9 cellular contexts compared by ENCODE assay signal in the genomic region with DNA sequence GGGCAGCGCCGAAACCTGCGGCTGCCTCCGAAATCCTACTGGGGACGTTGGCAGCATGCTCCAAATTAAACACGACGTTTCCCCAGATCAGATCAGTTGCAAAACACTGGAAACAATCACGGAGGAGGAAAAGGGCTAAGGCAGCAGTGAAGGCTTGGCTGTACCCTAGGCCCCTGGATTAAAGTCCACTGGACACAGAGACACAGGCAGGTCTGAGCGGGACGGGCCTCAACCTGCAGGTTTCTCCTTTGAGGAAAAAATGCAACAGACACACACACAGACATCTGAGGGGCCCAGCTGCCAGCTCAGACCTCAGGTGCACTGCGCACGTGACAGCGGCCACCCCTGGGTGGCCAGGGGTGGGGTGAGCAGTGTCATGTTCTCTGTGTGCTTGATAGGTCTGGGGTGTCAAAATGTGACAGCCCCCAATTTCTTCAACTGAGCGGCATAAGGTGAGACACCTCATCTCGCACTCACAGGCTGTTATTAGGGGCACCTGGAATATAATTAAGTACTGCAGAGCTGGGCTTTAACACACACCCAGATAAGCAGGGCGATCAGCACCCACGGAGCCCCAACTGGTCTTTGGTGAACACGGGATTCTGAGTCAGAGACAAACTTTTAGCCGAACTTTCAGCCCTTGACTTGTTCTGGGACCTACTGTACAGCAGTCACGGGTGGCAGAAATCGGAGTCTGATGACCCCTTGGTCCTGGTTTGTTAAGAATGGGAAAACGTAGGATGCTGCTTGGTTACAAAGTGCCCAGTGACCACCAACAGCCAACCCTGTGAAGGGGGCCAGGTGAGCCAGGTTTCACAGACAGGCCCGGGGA. TPM values are rescaled to one million over a fixed set of nuclear protein-coding genes. Genes with fewer than 3 reads are reported as not detected.
DNase-seq lines count a peak whose midpoint lies in the region; ATAC-seq and TF ChIP-seq lines count a peak whose summit lies in the region.
"Had no signal": no experiment of that assay in that cellular context is flagged by ENCODE, and none has a peak within 500 bp of the region (broad histone marks: within the 10 kb centered on the region; RNA-seq: fewer than 3 reads in every experiment).

No MANE protein-coding gene starts in this region.

- ATAC-seq in mucosa of descending colon (peak; percentile 36), HG02885 (IDR thresholded peaks at IDR 0.05; ENCODE audit: poor library complexity, unreplicated experiment) (no peak)

- no peak for DNase-seq in activated naive CD8-positive, alpha-beta T cell treated with anti-CD3 and anti-CD28 coated beads for 36 hours
- no peak for DNase-seq in dorsolateral prefrontal cortex
- DNase-seq in mucosa of descending colon: peak in 1 of 3 donors; percentile 40
- DNase-seq in type B pancreatic cell (ENCODE audit: extremely low spot score, unreplicated experiment): no peak
- DNase-seq in NCI-H146 treated with DMSO at 0.1 percent for 48 hours (lab: John Stamatoyannopoulos, UW; ENCODE audit: unreplicated experiment): no peak
- DNase-seq in activated CD8-positive, alpha-beta memory T cell treated with anti-CD3 and anti-CD28 coated beads, Interleukin-2, amount 50 U/mL, for 4 hours: no peak
- DNase-seq: activated CD4-positive, alpha-beta T cell treated with anti-CD3 and anti-CD28 coated beads for 48 hours had no signal

- TF ChIP-seq CTCF in dorsolateral prefrontal cortex (IDR thresholded peaks at IDR 0.05 in 54 of 56, conservative IDR thresholded peaks at IDR 0.05 in 2 of 56; ENCODE audit: low read depth in 1 of 56, partially characterized antibody in 56 of 56): no peak
- TF ChIP-seq CTCF in mucosa of descending colon (IDR thresholded peaks at IDR 0.05): no peak
- no peak for TF ChIP-seq CTCF in type B pancreatic cell (conservative IDR thresholded peaks at IDR 0.05)

- peaks cover 12% of the 10 kb centered on the region for H3K4me1 ChIP-seq in mucosa of descending colon (ENCODE audit: low read depth)

- H3K36me3 Mint-ChIP-seq in activated naive CD8-positive, alpha-beta T cell: no peaks in the 10 kb centered on the region
- peaks cover 4% of the 10 kb centered on the region for H3K36me3 Mint-ChIP-seq in activated naive CD8-positive, alpha-beta T cell treated with anti-CD3 and anti-CD28 coated beads for 36 hours
- H3K36me3 Mint-ChIP-seq in type B pancreatic cell: peaks cover 3% of the 10 kb centered on the region

- H3K4me3 Mint-ChIP-seq in activated naive CD8-positive, alpha-beta T cell: no peak overlapping the region
- H3K4me3 Mint-ChIP-seq in activated naive CD8-positive, alpha-beta T cell treated with anti-CD3 and anti-CD28 coated beads for 36 hours: no peak overlapping the region
- peak overlapping the region; percentile 74 for H3K4me3 Mint-ChIP-seq in type B pancreatic cell

- H3K4me1 Mint-ChIP-seq in activated naive CD8-positive, alpha-beta T cell (ENCODE audit: low read depth): peaks cover 37% of the 10 kb centered on the region
- H3K4me1 Mint-ChIP-seq in activated naive CD8-positive, alpha-beta T cell treated with anti-CD3 and anti-CD28 coated beads for 36 hours: peaks cover 17% of the 10 kb centered on the region
- H3K4me1 Mint-ChIP-seq in type B pancreatic cell (ENCODE audit: unreplicated experiment): peaks cover 49% of the 10 kb centered on the region

- intact Hi-C loops in dorsolateral prefrontal cortex (cut with DNase I) (no loop called here), mucosa of descending colon (cut with DNase I, micrococcal nuclease) (no loop called here)

- peak overlapping the region; percentile 41 for H3K27ac Mint-ChIP-seq in activated naive CD8-positive, alpha-beta T cell
- H3K27ac Mint-ChIP-seq in activated naive CD8-positive, alpha-beta T cell treated with anti-CD3 and anti-CD28 coated beads for 36 hours: no peak overlapping the region
- H3K27ac Mint-ChIP-seq in type B pancreatic cell: peak overlapping the region; percentile 95

- no peaks in the 10 kb centered on the region for H3K27me3 Mint-ChIP-seq in activated naive CD8-positive, alpha-beta T cell
- no peaks in the 10 kb centered on the region for H3K27me3 Mint-ChIP-seq in activated naive CD8-positive, alpha-beta T cell treated with anti-CD3 and anti-CD28 coated beads for 36 hours
- no peaks in the 10 kb centered on the region for H3K27me3 Mint-ChIP-seq in type B pancreatic cell

- H3K27me3 ChIP-seq in dorsolateral prefrontal cortex: no peaks in the 10 kb centered on the region

- peak overlapping the region in 49 of 59 donors; percentile 7 to 86 (median 60) for H3K27ac ChIP-seq in dorsolateral prefrontal cortex

- no peaks in the 10 kb centered on the region for H3K9me3 ChIP-seq in mucosa of descending colon

- H3K4me3 ChIP-seq in dorsolateral prefrontal cortex (peak overlapping the region in 17 of 59 donors; percentile 2 to 47 (median 21)), mucosa of descending colon (no peak overlapping the region)

- no peaks in the 10 kb centered on the region for H3K36me3 ChIP-seq in mucosa of descending colon (ENCODE audit: low read depth)

- H3K9me3 Mint-ChIP-seq in activated naive CD8-positive, alpha-beta T cell (ENCODE audit: low read depth): no peaks in the 10 kb centered on the region
- no peaks in the 10 kb centered on the region for H3K9me3 Mint-ChIP-seq in activated naive CD8-positive, alpha-beta T cell treated with anti-CD3 and anti-CD28 coated beads for 36 hours
- H3K9me3 Mint-ChIP-seq in type B pancreatic cell: no peaks in the 10 kb centered on the region

RNA-seq across cellular contexts. Expression of a gene that starts 9.3 kb away (rescaled TPM):
- total RNA-seq in activated naive CD8-positive, alpha-beta T cell treated with anti-CD3 and anti-CD28 coated beads for 36 hours: 10 to 100 TPM; 40.3 to 41.1 TPM
- total RNA-seq in dorsolateral prefrontal cortex: 10 to 100 TPM; 34.0 to 85.4 (median 48.4) TPM
- total RNA-seq in mucosa of descending colon: 10 to 100 TPM; 31.7 to 54.9 (median 47.5) TPM
- 74.4 and 87.2 TPM in 2 replicates for total RNA-seq in type B pancreatic cell (ENCODE audit: low replicate concordance)

RNA-seq across cellular contexts. Expression of a gene that starts 11.4 kb away (rescaled TPM):
- 10 to 100 TPM; 76.8 to 77.6 TPM for total RNA-seq in activated naive CD8-positive, alpha-beta T cell treated with anti-CD3 and anti-CD28 coated beads for 36 hours
- 10 to 100 TPM in 102 of 120 experiments, 1 to 10 TPM in 18; 6.7 to 22.2 (median 13.1) TPM for total RNA-seq in dorsolateral prefrontal cortex
- total RNA-seq in mucosa of descending colon: 10 to 100 TPM; 17.3 to 24.9 (median 18.1) TPM
- 25.7 and 46.3 TPM in 2 replicates for total RNA-seq in type B pancreatic cell (ENCODE audit: low replicate concordance)

RNA-seq across cellular contexts. Expression of a gene that starts 47.7 kb away (rescaled TPM):
- total RNA-seq in activated naive CD8-positive, alpha-beta T cell treated with anti-CD3 and anti-CD28 coated beads for 36 hours: 10 to 100 TPM; 15.6 to 18.8 TPM
- total RNA-seq in dorsolateral prefrontal cortex (10 to 100 TPM; 18.9 to 61.6 (median 32.9) TPM), mucosa of descending colon (10 to 100 TPM; 43.8 to 82.8 (median 49.0) TPM), type B pancreatic cell (ENCODE audit: low replicate concordance) (43.5 and 43.6 TPM in 2 replicates)

RNA-seq across cellular contexts. Expression of a gene that starts 52.5 kb away (rescaled TPM):
- 10 to 100 TPM; 12.3 to 13.1 TPM for total RNA-seq in activated naive CD8-positive, alpha-beta T cell treated with anti-CD3 and anti-CD28 coated beads for 36 hours
- 10 to 100 TPM in 2 of 120 experiments, 1 to 10 TPM in 115, under 1 TPM in 3; 0.51 to 10.8 (median 3.9) TPM for total RNA-seq in dorsolateral prefrontal cortex
- 100 to 1,000 TPM in 2 of 3 donors, 10 to 100 TPM in 1; 91.4 to 330 (median 183) TPM for total RNA-seq in mucosa of descending colon
- total RNA-seq in type B pancreatic cell (ENCODE audit: low replicate concordance): 42.5 and 96.9 TPM in 2 replicates
